ENCODE assay signal across 8 cellular contexts in the genomic region with DNA sequence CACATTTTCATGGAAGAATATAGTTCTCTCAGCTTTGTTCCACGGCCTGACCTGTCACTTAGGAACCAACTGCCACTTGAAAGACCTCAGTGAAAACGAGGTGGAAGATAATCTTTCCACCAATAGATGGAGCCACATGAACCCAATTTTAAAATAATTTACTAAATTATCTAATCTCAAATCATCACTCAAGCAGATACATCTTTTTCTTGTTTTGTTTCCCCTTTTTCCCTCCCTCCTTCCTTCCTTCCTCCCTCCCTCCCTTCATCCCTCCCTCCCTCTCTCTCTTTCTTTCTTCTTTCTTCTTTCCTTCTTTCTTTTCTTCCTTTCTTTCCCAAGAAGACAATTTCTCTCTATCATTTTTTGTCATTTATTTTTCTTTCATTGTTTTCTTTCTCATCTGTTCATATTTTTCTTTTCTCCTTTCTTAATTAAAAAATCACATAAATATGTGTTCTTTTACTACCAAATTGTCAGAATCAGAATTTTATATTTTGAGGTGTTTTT.
A peak's percentile ranks its signal among the peaks of the same experiment; 100 is the strongest.
DNase-seq lines count a peak whose midpoint lies in the region; ATAC-seq lines count a peak whose summit lies in the region.
"Had no signal": no experiment of that assay in that cellular context is flagged by ENCODE, and none has a peak within 500 bp of the region (broad histone marks: within the 10 kb centered on the region; RNA-seq: fewer than 3 reads in every experiment).

No MANE protein-coding gene starts in this region.

- H3K9me2 ChIP-seq in Karpas-422 (replicated peaks; ENCODE audit: insufficient read depth, low read length) = no peaks in the 10 kb centered on the region

- no peaks in the 10 kb centered on the region for H3K4me1 ChIP-seq in Karpas-422 (ENCODE audit: low read length)

- H4K20me1 ChIP-seq in Karpas-422 (ENCODE audit: insufficient read depth, low read depth, low read length) = no peaks in the 10 kb centered on the region

- H3K4me3 Mint-ChIP-seq in activated T-helper 1 cell treated with anti-CD3 and anti-CD28 coated beads, Interleukin-12 subunit alpha, Interleukin-12 subunit beta, Interleukin-2, Interleukin-4 antibody, amounts not matched to agents 30 ng/mL and 10 ng/mL and 1 ng/mL, durations not matched to agents 14 hours and 24 hours and 36 hours = no peak overlapping the region
- H3K4me3 Mint-ChIP-seq: naive B cell had no signal

- H3K36me3 ChIP-seq in Karpas-422 (ENCODE audit: insufficient read depth, low read length) = no peaks in the 10 kb centered on the region

- H3K36me3 Mint-ChIP-seq in activated T-helper 1 cell treated with anti-CD3 and anti-CD28 coated beads, Interleukin-12 subunit alpha, Interleukin-12 subunit beta, Interleukin-2, Interleukin-4 antibody, amounts not matched to agents 30 ng/mL and 10 ng/mL and 1 ng/mL, durations not matched to agents 14 hours and 24 hours and 36 hours (ENCODE audit: low read depth) = no peaks in the 10 kb centered on the region
- H3K36me3 Mint-ChIP-seq: naive B cell had no signal

- peaks cover 2% of the 10 kb centered on the region for H3K27me3 Mint-ChIP-seq in activated T-helper 1 cell treated with anti-CD3 and anti-CD28 coated beads, Interleukin-12 subunit alpha, Interleukin-12 subunit beta, Interleukin-2, Interleukin-4 antibody, amounts not matched to agents 30 ng/mL and 10 ng/mL and 1 ng/mL, durations not matched to agents 14 hours and 24 hours and 36 hours (ENCODE audit: insufficient read depth)

- no peak overlapping the region for H2AFZ ChIP-seq in Karpas-422 (ENCODE audit: low read length)

- H3K4me1 Mint-ChIP-seq in activated T-helper 1 cell treated with anti-CD3 and anti-CD28 coated beads, Interleukin-12 subunit alpha, Interleukin-12 subunit beta, Interleukin-2, Interleukin-4 antibody, amounts not matched to agents 30 ng/mL and 10 ng/mL and 1 ng/mL, durations not matched to agents 14 hours and 24 hours and 36 hours (ENCODE audit: low read depth) = no peaks in the 10 kb centered on the region
- H3K4me1 Mint-ChIP-seq: naive B cell had no signal

- no peaks in the 10 kb centered on the region for H3K9me3 Mint-ChIP-seq in activated T-helper 1 cell treated with anti-CD3 and anti-CD28 coated beads, Interleukin-12 subunit alpha, Interleukin-12 subunit beta, Interleukin-2, Interleukin-4 antibody, amounts not matched to agents 30 ng/mL and 10 ng/mL and 1 ng/mL, durations not matched to agents 14 hours and 24 hours and 36 hours

- no peak overlapping the region for H3K4me3 ChIP-seq in Karpas-422 (ENCODE audit: low read length)

- H3K79me2 ChIP-seq in Karpas-422 (ENCODE audit: low read length) = no peaks in the 10 kb centered on the region

- intact Hi-C loops in activated T-helper 1 cell treated with anti-CD3 and anti-CD28 coated beads, Interleukin-12 subunit alpha, Interleukin-12 subunit beta, Interleukin-2, Interleukin-4 antibody, amounts not matched to agents 30 ng/mL and 10 ng/mL and 1 ng/mL, durations not matched to agents 14 hours and 24 hours and 36 hours (cut with micrococcal nuclease) = loop anchor here (1.0 to 5.0 kb wide), 3 partner anchors 97 to 472 kb away; a partner anchor contains a TSS

- H3K9ac ChIP-seq in Karpas-422 (ENCODE audit: low read length) = no peak overlapping the region

- no peak overlapping the region for H3K27ac ChIP-seq in Karpas-422 (ENCODE audit: low read length)

- H3K27me3 ChIP-seq in Karpas-422 (ENCODE audit: low read length) = no peaks in the 10 kb centered on the region

- DNase-seq in GF-D8 (lab: John Stamatoyannopoulos, UW) (peak; percentile 4), Karpas-422 (peak; percentile 69), astrocyte of the hippocampus (ENCODE audit: low read depth, low spot score) (peak; percentile 52), lung microvascular endothelial cell (ENCODE audit: low read depth in 2 of 2) (peak; percentile 57 to 67), anterior cingulate cortex (lab: John Stamatoyannopoulos, UW) (no peak)
- DNase-seq in activated T-helper 1 cell treated with anti-CD3 and anti-CD28 coated beads, Interleukin-12 subunit alpha, Interleukin-12 subunit beta, Interleukin-2, Interleukin-4 antibody, amounts not matched to agents 30 ng/mL and 10 ng/mL and 1 ng/mL, durations not matched to agents 14 hours and 24 hours and 36 hours (ENCODE audit: low spot score) = no peak
- DNase-seq: naive B cell had no signal

- no peak for ATAC-seq in GM21576 (IDR thresholded peaks at IDR 0.05; ENCODE audit: unreplicated experiment)

- no peak overlapping the region for H3K27ac Mint-ChIP-seq in activated T-helper 1 cell treated with anti-CD3 and anti-CD28 coated beads, Interleukin-12 subunit alpha, Interleukin-12 subunit beta, Interleukin-2, Interleukin-4 antibody, amounts not matched to agents 30 ng/mL and 10 ng/mL and 1 ng/mL, durations not matched to agents 14 hours and 24 hours and 36 hours
- H3K27ac Mint-ChIP-seq: naive B cell had no signal

- no peaks in the 10 kb centered on the region for H3K9me3 ChIP-seq in Karpas-422 (ENCODE audit: low read length)

- no peak overlapping the region for H3K4me2 ChIP-seq in Karpas-422 (ENCODE audit: low read depth, low read length, poor library complexity, severe bottlenecking)

Comparison
In these comparisons a context has a peak if more than half of its experiments do, and no peak if none do; other contexts are left out.
1. DNase-seq: peak in GF-D8 (single experiment), Karpas-422 (single experiment), astrocyte of the hippocampus (single experiment) and lung microvascular endothelial cell (2 of 2); none in anterior cingulate cortex (0 of 58) and activated T-helper 1 cell treated with anti-CD3 and anti-CD28 coated beads, Interleukin-12 subunit alpha, Interleukin-12 subunit beta, Interleukin-2, Interleukin-4 antibody, amounts not matched to agents 30 ng/mL and 10 ng/mL and 1 ng/mL, durations not matched to agents 14 hours and 24 hours and 36 hours (single experiment).